14 cellular contexts compared by ENCODE assay signal in the genomic region with DNA sequence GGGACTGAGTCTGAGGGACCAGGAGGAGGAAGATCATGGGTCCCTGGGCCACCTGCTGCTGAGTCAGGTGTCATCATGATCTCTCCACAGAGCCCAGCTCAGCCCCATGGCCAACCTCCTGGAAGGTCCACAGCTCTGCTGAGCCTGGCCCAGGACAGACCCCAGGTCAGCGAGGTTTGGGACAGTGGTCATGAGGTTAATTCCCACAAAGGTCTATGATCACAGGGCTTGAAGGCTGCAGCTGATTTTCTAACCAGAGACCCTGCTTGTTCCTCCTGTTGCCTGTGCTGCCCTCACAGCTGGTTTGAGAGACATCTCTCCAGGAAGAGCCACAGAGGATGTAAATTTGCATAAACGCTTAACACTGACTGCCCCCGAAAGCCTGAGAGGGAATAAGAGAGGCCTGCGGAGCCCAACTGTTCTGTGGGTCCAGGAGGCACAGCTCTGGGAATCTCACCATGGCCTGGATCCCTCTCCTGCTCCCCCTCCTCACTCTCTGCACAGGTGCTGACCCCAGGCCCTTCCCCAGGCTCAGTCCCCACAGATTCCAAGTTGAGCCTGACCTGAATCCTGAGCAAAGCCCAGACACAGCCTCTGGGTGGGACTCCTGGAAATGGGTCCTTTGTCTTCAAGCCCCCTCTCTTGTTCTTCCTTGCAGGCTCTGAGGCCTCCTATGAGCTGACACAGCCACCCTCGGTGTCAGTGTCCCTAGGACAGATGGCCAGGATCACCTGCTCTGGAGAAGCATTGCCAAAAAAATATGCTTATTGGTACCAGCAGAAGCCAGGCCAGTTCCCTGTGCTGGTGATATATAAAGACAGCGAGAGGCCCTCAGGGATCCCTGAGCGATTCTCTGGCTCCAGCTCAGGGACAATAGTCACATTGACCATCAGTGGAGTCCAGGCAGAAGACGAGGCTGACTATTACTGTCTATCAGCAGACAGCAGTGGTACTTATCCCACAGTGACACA.
A peak's percentile ranks its signal among the peaks of the same experiment; 100 is the strongest.
DNase-seq lines count a peak whose midpoint lies in the region; ATAC-seq and TF ChIP-seq lines count a peak whose summit lies in the region.
"Had no signal": no experiment of that assay in that cellular context is flagged by ENCODE, and none has a peak within 500 bp of the region (broad histone marks: within the 10 kb centered on the region; RNA-seq: fewer than 3 reads in every experiment).

No MANE protein-coding gene starts in this region.

- peak; percentile 65 for ATAC-seq in GM19463 (IDR thresholded peaks at IDR 0.05; ENCODE audit: unreplicated experiment)
- ATAC-seq in naive B cell (ENCODE audit: low read depth in 2 of 2), result peak; percentile 89 to 93
- no peak for ATAC-seq in activated CD8-positive, alpha-beta T cell treated with anti-CD3 and anti-CD28 coated beads for 36 hours
- ATAC-seq in GM18520 (IDR thresholded peaks at IDR 0.05; ENCODE audit: unreplicated experiment), result no peak
- ATAC-seq in HG02870 (IDR thresholded peaks at IDR 0.05; ENCODE audit: unreplicated experiment), result no peak

- POLR2A ChIA-PET in activated CD8-positive, alpha-beta T cell treated with anti-CD3 and anti-CD28 coated beads for 36 hours (lab: Charles Lee), result no interaction called here
- POLR2A ChIA-PET in activated CD4-positive, alpha-beta memory T cell treated with anti-CD3 and anti-CD28 coated beads for 36 hours (lab: Charles Lee), result no interaction called here

- H3K4me1 Mint-ChIP-seq in naive B cell, result peaks cover 37 to 48% (median 38%) of the 10 kb centered on the region in 3 donors
- H3K4me1 Mint-ChIP-seq in activated CD8-positive, alpha-beta T cell treated with anti-CD3 and anti-CD28 coated beads for 36 hours (ENCODE audit: low read depth), result peaks cover 13% of the 10 kb centered on the region
- no peaks in the 10 kb centered on the region for H3K4me1 Mint-ChIP-seq in activated CD4-positive, alpha-beta memory T cell treated with anti-CD3 and anti-CD28 coated beads for 36 hours (ENCODE audit: low read depth)

- no peaks in the 10 kb centered on the region for H3K36me3 Mint-ChIP-seq in naive B cell
- no peaks in the 10 kb centered on the region for H3K36me3 Mint-ChIP-seq in activated CD8-positive, alpha-beta T cell treated with anti-CD3 and anti-CD28 coated beads for 36 hours (ENCODE audit: low read depth)
- H3K36me3 Mint-ChIP-seq in activated CD4-positive, alpha-beta memory T cell treated with anti-CD3 and anti-CD28 coated beads for 36 hours, result no peaks in the 10 kb centered on the region
- H3K36me3 Mint-ChIP-seq: naive thymus-derived CD4-positive, alpha-beta T cell had no signal

- CTCF ChIA-PET in activated CD8-positive, alpha-beta T cell treated with anti-CD3 and anti-CD28 coated beads for 36 hours (lab: Charles Lee), result interaction anchor here (0.8 to 6.0 kb wide), 11 partner anchors 8 to 208 kb away, joined by 3 to 63 read pairs (median 6); no protein-coding TSS in a partner anchor
- CTCF ChIA-PET in activated CD4-positive, alpha-beta memory T cell treated with anti-CD3 and anti-CD28 coated beads for 36 hours (lab: Charles Lee), result interaction anchor here (0.8 to 3.7 kb wide), 7 partner anchors 9 to 136 kb away, joined by 3 to 17 read pairs (median 6); no protein-coding TSS in a partner anchor

- no peak for TF ChIP-seq CTCF in GM12865 (IDR thresholded peaks at IDR 0.05; ENCODE audit: insufficient read depth, low read depth, low read length, missing control alignments)
- TF ChIP-seq CTCF in activated CD8-positive, alpha-beta T cell treated with anti-CD3 and anti-CD28 coated beads for 36 hours (IDR thresholded peaks at IDR 0.05), result no peak

- no peaks in the 10 kb centered on the region for H3K9me3 Mint-ChIP-seq in naive B cell
- H3K9me3 Mint-ChIP-seq in activated CD8-positive, alpha-beta T cell treated with anti-CD3 and anti-CD28 coated beads for 36 hours, result no peaks in the 10 kb centered on the region
- H3K9me3 Mint-ChIP-seq in activated CD4-positive, alpha-beta memory T cell treated with anti-CD3 and anti-CD28 coated beads for 36 hours, result no peaks in the 10 kb centered on the region
- H3K9me3 Mint-ChIP-seq: naive thymus-derived CD4-positive, alpha-beta T cell had no signal

- peaks cover 0 to 5% (median 1%) of the 10 kb centered on the region in 3 donors for H3K27me3 Mint-ChIP-seq in naive B cell
- peaks cover 2% of the 10 kb centered on the region for H3K27me3 Mint-ChIP-seq in activated CD8-positive, alpha-beta T cell treated with anti-CD3 and anti-CD28 coated beads for 36 hours
- H3K27me3 Mint-ChIP-seq in activated CD4-positive, alpha-beta memory T cell treated with anti-CD3 and anti-CD28 coated beads for 36 hours, result no peaks in the 10 kb centered on the region

- intact Hi-C loops in activated CD8-positive, alpha-beta T cell treated with anti-CD3 and anti-CD28 coated beads for 36 hours (cut with micrococcal nuclease), result no loop called here
- intact Hi-C loops in activated CD4-positive, alpha-beta memory T cell treated with anti-CD3 and anti-CD28 coated beads for 36 hours (cut with micrococcal nuclease), result loop anchor here (5.0 kb wide), 1 partner anchor 35 kb away; no protein-coding TSS in a partner anchor

- DNase-seq in GM12865 (ENCODE audit: low read depth) (peak; percentile 40), NAMALWA (ENCODE audit: low spot score) (peak; percentile 69), naive B cell (peak; percentile 67)
- DNase-seq in activated CD8-positive, alpha-beta T cell treated with anti-CD3 and anti-CD28 coated beads for 36 hours, result no peak
- DNase-seq in activated CD4-positive, alpha-beta memory T cell treated with anti-CD3 and anti-CD28 coated beads for 36 hours, result no peak
- DNase-seq: activated effector memory CD4-positive, alpha-beta T cell treated with Interleukin-2 at 50 U/mL for 16 hours; left ventricle myocardium inferior; NCI-H2107 had no signal

- no peak overlapping the region for H3K4me3 ChIP-seq in GM12865 (ENCODE audit: low read depth, low read length)
- H3K4me3 ChIP-seq: left ventricle myocardium inferior, upper lobe of left lung had no signal

- H3K27ac Mint-ChIP-seq in naive B cell, result peak overlapping the region in 5 of 6 donors; percentile 51 to 97 (median 90)
- H3K27ac Mint-ChIP-seq in activated CD8-positive, alpha-beta T cell treated with anti-CD3 and anti-CD28 coated beads for 36 hours, result no peak overlapping the region
- H3K27ac Mint-ChIP-seq in activated CD4-positive, alpha-beta memory T cell treated with anti-CD3 and anti-CD28 coated beads for 36 hours, result no peak overlapping the region
- H3K27ac Mint-ChIP-seq: activated CD8-positive, alpha-beta T cell treated with anti-CD3 and anti-CD28 coated beads, Interleukin-2, amount 10 ng/mL, durations not matched to agents 7 days and 5 days had no signal

- peak overlapping the region; percentile 35 to 86 (median 71) for H3K4me3 Mint-ChIP-seq in naive B cell
- no peak overlapping the region for H3K4me3 Mint-ChIP-seq in activated CD8-positive, alpha-beta T cell treated with anti-CD3 and anti-CD28 coated beads for 36 hours
- no peak overlapping the region for H3K4me3 Mint-ChIP-seq in activated CD4-positive, alpha-beta memory T cell treated with anti-CD3 and anti-CD28 coated beads for 36 hours
- H3K4me3 Mint-ChIP-seq: activated CD8-positive, alpha-beta T cell treated with anti-CD3 and anti-CD28 coated beads, Interleukin-2, amount 10 ng/mL, durations not matched to agents 7 days and 5 days; naive thymus-derived CD4-positive, alpha-beta T cell had no signal

Comparison
In these comparisons a context has a peak if more than half of its experiments do, and no peak if none do; other contexts are left out.
1. DNase-seq: peak in GM12865 (single experiment), NAMALWA (single experiment) and naive B cell (single experiment); none in activated CD8-positive, alpha-beta T cell treated with anti-CD3 and anti-CD28 coated beads for 36 hours (single experiment) and activated CD4-positive, alpha-beta memory T cell treated with anti-CD3 and anti-CD28 coated beads for 36 hours (single experiment).
2. ATAC-seq: peak in GM19463 (single experiment) and naive B cell (2 of 2); none in activated CD8-positive, alpha-beta T cell treated with anti-CD3 and anti-CD28 coated beads for 36 hours (single experiment), GM18520 (single experiment) and HG02870 (single experiment).
3. H3K27ac Mint-ChIP-seq: peak in naive B cell (5 of 6); none in activated CD8-positive, alpha-beta T cell treated with anti-CD3 and anti-CD28 coated beads for 36 hours (single experiment) and activated CD4-positive, alpha-beta memory T cell treated with anti-CD3 and anti-CD28 coated beads for 36 hours (single experiment).
4. H3K4me3 Mint-ChIP-seq: peak in naive B cell (8 of 8); none in activated CD8-positive, alpha-beta T cell treated with anti-CD3 and anti-CD28 coated beads for 36 hours (single experiment) and activated CD4-positive, alpha-beta memory T cell treated with anti-CD3 and anti-CD28 coated beads for 36 hours (single experiment).